In genomic region chr10:109417803-109418202, GRCh38 we compare ENCODE assay signal across 15 cellular contexts.
DNase-seq lines count a peak whose midpoint lies in the region; ATAC-seq and TF ChIP-seq lines count a peak whose summit lies in the region.
"Had no signal": no experiment of that assay in that cellular context is flagged by ENCODE, and none has a peak within 500 bp of the region (broad histone marks: within the 10 kb centered on the region; RNA-seq: fewer than 3 reads in every experiment).

No MANE protein-coding gene starts in this region.

- H3K4me3 ChIP-seq in mesendoderm (ENCODE audit: low read length), result no peak overlapping the region
- no peak overlapping the region for H3K4me3 ChIP-seq in MM.1S (ENCODE audit: low read length)
- H3K4me3 ChIP-seq: BLaER1 treated with 17β-estradiol and CSF1 and Interleukin-3, amounts not matched to agents 10 nM and 100 nM had no signal

- DNase-seq in SK-N-DZ (ENCODE audit: low spot score) (peak; percentile 8), mesendoderm (peak; percentile 73), MM.1S (no peak), NCI-H510A (lab: John Stamatoyannopoulos, UW) (no peak)
- DNase-seq: 8988T; AML-193; Caco-2; Calu3; CD4-positive, alpha-beta T cell; CD8-positive, alpha-beta T cell; DMS79 treated with DMSO at 0.1 percent for 48 hours; GF-D8 had no signal

- no peak overlapping the region for H2BK120ac ChIP-seq in mesendoderm (ENCODE audit: low read depth, low read length)

- H3K27me3 ChIP-seq in mesendoderm (ENCODE audit: insufficient read depth, low read length, poor library complexity) (no peaks in the 10 kb centered on the region), MM.1S (replicated peaks; ENCODE audit: insufficient read depth, low read length) (no peaks in the 10 kb centered on the region)
- H3K27me3 ChIP-seq: BLaER1 treated with 17β-estradiol and CSF1 and Interleukin-3, amounts not matched to agents 10 nM and 100 nM had no signal

- H3K4ac ChIP-seq in mesendoderm (ENCODE audit: low read depth, low read length), result no peak overlapping the region

- no peak overlapping the region for H2BK15ac ChIP-seq in mesendoderm (replicated peaks; ENCODE audit: low read depth)

- no peak overlapping the region for H3K18ac ChIP-seq in mesendoderm (ENCODE audit: low read length)

- H4K8ac ChIP-seq in mesendoderm (ENCODE audit: low read depth, low read length), result no peak overlapping the region

- no peak overlapping the region for H2AFZ ChIP-seq in MM.1S (ENCODE audit: low read length)

- H3K36me3 ChIP-seq in mesendoderm (ENCODE audit: control insufficient read depth, insufficient read depth, low read length), result no peaks in the 10 kb centered on the region
- H3K36me3 ChIP-seq in MM.1S (replicated peaks; ENCODE audit: insufficient read depth, low read length), result no peaks in the 10 kb centered on the region
- H3K36me3 ChIP-seq: BLaER1 treated with 17β-estradiol and CSF1 and Interleukin-3, amounts not matched to agents 10 nM and 100 nM had no signal

- no peak overlapping the region for H3K27ac ChIP-seq in mesendoderm (ENCODE audit: low read depth, low read length)
- no peak overlapping the region for H3K27ac ChIP-seq in MM.1S (ENCODE audit: low read length)
- H3K27ac ChIP-seq: BLaER1 treated with 17β-estradiol and CSF1 and Interleukin-3, amounts not matched to agents 10 nM and 100 nM; C4-2B had no signal

- no peak for ATAC-seq in GM18868 (IDR thresholded peaks at IDR 0.05; ENCODE audit: unreplicated experiment)
- ATAC-seq: CD8-positive, alpha-beta T cell had no signal

- H3K9me3 ChIP-seq in MM.1S (replicated peaks; ENCODE audit: insufficient read depth, low read length), result no peaks in the 10 kb centered on the region
- H3K9me3 ChIP-seq: BLaER1 treated with 17β-estradiol and CSF1 and Interleukin-3, amounts not matched to agents 10 nM and 100 nM; Caco-2 had no signal

- H3K79me1 ChIP-seq in mesendoderm (ENCODE audit: low read length), result no peaks in the 10 kb centered on the region

- no peaks in the 10 kb centered on the region for H4K20me1 ChIP-seq in MM.1S (ENCODE audit: insufficient read depth, low read length)
- H4K20me1 ChIP-seq: BLaER1 treated with 17β-estradiol and CSF1 and Interleukin-3, amounts not matched to agents 10 nM and 100 nM had no signal

- no CpG with 5 or more reads among the region's 4 CpGs for WGBS in mesendoderm (ENCODE audit: extremely low coverage, insufficient coverage, low lambda C conversion rate)

- H4K5ac ChIP-seq in mesendoderm (ENCODE audit: low read length), result no peak overlapping the region

- no peak overlapping the region for H3K56ac ChIP-seq in mesendoderm (ENCODE audit: low read length)

- no peaks in the 10 kb centered on the region for H3K9me2 ChIP-seq in MM.1S (replicated peaks; ENCODE audit: insufficient read depth, low read length)

- TF ChIP-seq CTCF in MM.1S (IDR thresholded peaks at IDR 0.05; ENCODE audit: low read length), result no peak

- H3K23ac ChIP-seq in mesendoderm (ENCODE audit: low read length), result no peak overlapping the region

- H3K4me1 ChIP-seq in mesendoderm (ENCODE audit: control insufficient read depth, low read depth, low read length), result peaks cover 7% of the 10 kb centered on the region
- H3K4me1 ChIP-seq in MM.1S (ENCODE audit: low read length), result no peaks in the 10 kb centered on the region
- H3K4me1 ChIP-seq: Caco-2 had no signal

- H3K9ac ChIP-seq in mesendoderm (ENCODE audit: low read length), result no peak overlapping the region
- no peak overlapping the region for H3K9ac ChIP-seq in MM.1S (ENCODE audit: low read length)
- H3K9ac ChIP-seq: BLaER1 treated with 17β-estradiol and CSF1 and Interleukin-3, amounts not matched to agents 10 nM and 100 nM had no signal

- no peaks in the 10 kb centered on the region for H3F3A ChIP-seq in MM.1S (ENCODE audit: insufficient read depth, low read length)

- no peak overlapping the region for H2AK5ac ChIP-seq in mesendoderm (ENCODE audit: low read length)

- no peaks in the 10 kb centered on the region for H3K79me2 ChIP-seq in mesendoderm (ENCODE audit: control insufficient read depth, insufficient read depth, low read length)
- no peaks in the 10 kb centered on the region for H3K79me2 ChIP-seq in MM.1S (ENCODE audit: low read length)

- no peak overlapping the region for H2BK5ac ChIP-seq in mesendoderm (ENCODE audit: low read length)

- no peak overlapping the region for H3K4me2 ChIP-seq in mesendoderm (ENCODE audit: low read length)
- H3K4me2 ChIP-seq in MM.1S (ENCODE audit: low read depth, low read length), result no peak overlapping the region
- H3K4me2 ChIP-seq: BLaER1 treated with 17β-estradiol and CSF1 and Interleukin-3, amounts not matched to agents 10 nM and 100 nM had no signal

Comparison
In these comparisons a context has a peak if more than half of its experiments do, and no peak if none do; other contexts are left out.
1. DNase-seq: peak in SK-N-DZ (single experiment) and mesendoderm (single experiment); none in MM.1S (single experiment) and NCI-H510A (single experiment).